17 cellular contexts compared by ENCODE assay signal in the genomic region with DNA sequence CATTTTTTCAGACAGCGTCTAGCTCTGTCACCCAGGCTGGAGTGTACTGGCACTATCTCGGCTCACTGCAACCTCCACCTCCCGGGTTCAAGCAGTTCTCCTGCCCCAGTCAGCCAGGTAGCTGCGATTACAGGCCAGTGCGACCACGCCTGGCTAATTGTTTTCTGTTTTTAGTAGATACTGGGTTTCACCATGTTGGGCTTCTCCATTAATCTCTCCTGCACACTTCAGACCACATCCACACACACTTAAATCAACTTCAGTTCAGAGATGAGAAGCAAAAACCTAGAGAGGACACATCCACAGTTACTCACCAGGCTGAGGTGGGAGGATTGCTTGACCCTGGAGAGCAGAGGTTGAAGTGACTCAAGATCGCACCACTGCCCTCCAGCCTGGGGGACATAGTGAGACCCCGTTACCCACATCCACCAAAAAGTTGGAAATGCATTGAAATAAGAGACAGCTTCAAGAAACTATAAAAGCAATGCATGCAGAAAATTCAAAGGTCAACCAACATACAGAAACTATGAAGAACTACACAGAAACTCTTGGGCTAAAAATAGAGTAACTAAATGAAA. TPM values are rescaled to one million over a fixed set of nuclear protein-coding genes. Genes with fewer than 3 reads are reported as not detected.
A peak's percentile ranks its signal among the peaks of the same experiment; 100 is the strongest.
DNase-seq lines count a peak whose midpoint lies in the region; ATAC-seq and TF ChIP-seq lines count a peak whose summit lies in the region.
"Had no signal": no experiment of that assay in that cellular context is flagged by ENCODE, and none has a peak within 500 bp of the region (broad histone marks: within the 10 kb centered on the region; RNA-seq: fewer than 3 reads in every experiment).

No MANE protein-coding gene starts in this region.

- H3K4me2 ChIP-seq in PC-3 (ENCODE audit: low read length), result no peak overlapping the region
- H3K4me2 ChIP-seq: KMS-11 had no signal

- H3K79me2 ChIP-seq in PC-3 (ENCODE audit: low read length), result peaks cover 27% of the 10 kb centered on the region

- H3F3A ChIP-seq in PC-3 (ENCODE audit: low read length, unreplicated experiment), result no peaks in the 10 kb centered on the region

- DNase-seq in T-helper 1 cell, result no peak
- peak; percentile 22 for DNase-seq in GM06990 (ENCODE audit: extremely low read depth, insufficient read length)
- DNase-seq in islet precursor cell, result peak; percentile 18
- no peak for DNase-seq in progenitor cell of endocrine pancreas (ENCODE audit: low spot score, unreplicated experiment)
- DNase-seq in PC-3, result no peak
- no peak for DNase-seq in cardiac septum (ENCODE audit: low spot score)
- DNase-seq: BE2C; CD8-positive, alpha-beta memory T cell; NCI-H1092; NCI-H2081 treated with DMSO at 0.1 percent for 48 hours; NCI-H510A had no signal

- H3K27me3 Mint-ChIP-seq in T-helper 1 cell treated with Interleukin-12 subunit alpha and Interleukin-12 subunit beta and Interleukin-4 antibody, amounts not matched to agents 30 μg/mL and 1 μg/mL, for 36 hours (ENCODE audit: low read depth), result no peaks in the 10 kb centered on the region
- H3K27me3 Mint-ChIP-seq in progenitor cell of endocrine pancreas, result no peaks in the 10 kb centered on the region

- peak overlapping the region; percentile 31 for H3K4me3 Mint-ChIP-seq in T-helper 1 cell treated with Interleukin-12 subunit alpha and Interleukin-12 subunit beta and Interleukin-4 antibody, amounts not matched to agents 30 μg/mL and 1 μg/mL, for 36 hours
- peak overlapping the region; percentile 4 for H3K4me3 Mint-ChIP-seq in progenitor cell of endocrine pancreas (ENCODE audit: low read depth)

- peaks cover 19% of the 10 kb centered on the region for H3K4me1 ChIP-seq in PC-3 (ENCODE audit: insufficient read depth, low read length)
- H3K4me1 ChIP-seq: BE2C had no signal

- H3K4me3 ChIP-seq in GM06990 (replicated peaks; ENCODE audit: low read depth, low read length), result no peak overlapping the region
- H3K4me3 ChIP-seq in PC-3 (ENCODE audit: low read length), result no peak overlapping the region

- H3K27ac ChIP-seq in PC-3 (ENCODE audit: low read length), result no peak overlapping the region
- H3K27ac ChIP-seq: 22Rv1, KMS-11 had no signal

- H3K9me3 ChIP-seq in PC-3 (ENCODE audit: low read length), result no peaks in the 10 kb centered on the region; the same call in 1 of the 2 replicates
- H3K9me3 ChIP-seq: BE2C had no signal

- H3K4me1 Mint-ChIP-seq in T-helper 1 cell treated with Interleukin-12 subunit alpha and Interleukin-12 subunit beta and Interleukin-4 antibody, amounts not matched to agents 30 μg/mL and 1 μg/mL, for 36 hours (ENCODE audit: low read depth), result peaks cover 21% of the 10 kb centered on the region
- peaks cover 27% of the 10 kb centered on the region for H3K4me1 Mint-ChIP-seq in progenitor cell of endocrine pancreas (ENCODE audit: low read depth)

- H3K36me3 ChIP-seq in GM06990 (ENCODE audit: control insufficient read depth, insufficient read depth, low read length) (no peaks in the 10 kb centered on the region), PC-3 (ENCODE audit: low read depth, low read length) (no peaks in the 10 kb centered on the region; the same call in 1 of the 2 replicates)
- H3K36me3 ChIP-seq: BE2C had no signal

- H2AFZ ChIP-seq in PC-3 (ENCODE audit: low read length), result no peak overlapping the region

- no peaks in the 10 kb centered on the region for H4K20me1 ChIP-seq in PC-3 (ENCODE audit: low read length)

- H3K27ac Mint-ChIP-seq in T-helper 1 cell treated with Interleukin-12 subunit alpha and Interleukin-12 subunit beta and Interleukin-4 antibody, amounts not matched to agents 30 μg/mL and 1 μg/mL, for 36 hours, result no peak overlapping the region
- peak overlapping the region; percentile 21 for H3K27ac Mint-ChIP-seq in progenitor cell of endocrine pancreas

- peaks cover 19% of the 10 kb centered on the region for H3K9me3 Mint-ChIP-seq in T-helper 1 cell treated with Interleukin-12 subunit alpha and Interleukin-12 subunit beta and Interleukin-4 antibody, amounts not matched to agents 30 μg/mL and 1 μg/mL, for 36 hours
- no peaks in the 10 kb centered on the region for H3K9me3 Mint-ChIP-seq in progenitor cell of endocrine pancreas (ENCODE audit: low read depth)

- TF ChIP-seq CTCF in GM06990 (IDR thresholded peaks at IDR 0.05; ENCODE audit: insufficient read depth, low read length, poor library complexity, severe bottlenecking) (no peak), progenitor cell of endocrine pancreas (IDR thresholded peaks at IDR 0.05; ENCODE audit: unreplicated experiment) (no peak), PC-3 (conservative IDR thresholded peaks at IDR 0.05; ENCODE audit: low read depth, low read length) (no peak)

- intact Hi-C loops in PC-3 (cut with micrococcal nuclease), result loop anchor here (5.0 kb wide), 1 partner anchor 55 kb away; the partner anchor contains the start of gene ZNF83
- intact Hi-C loops in cardiac septum (cut with DNase I), result no loop called here

- H3K27me3 ChIP-seq in GM06990 (replicated peaks; ENCODE audit: control insufficient read depth, insufficient read depth, low read length) (no peaks in the 10 kb centered on the region), PC-3 (ENCODE audit: low read length) (no peaks in the 10 kb centered on the region)
- H3K27me3 ChIP-seq: BE2C had no signal

- no peak overlapping the region for H3K9ac ChIP-seq in PC-3 (ENCODE audit: low read length)
- H3K9ac ChIP-seq: KMS-11 had no signal

- CTCF ChIA-PET in PC-3 (lab: Charles Lee), result no interaction called here

- no peaks in the 10 kb centered on the region for H3K9me2 ChIP-seq in PC-3 (replicated peaks; ENCODE audit: low read length)

- POLR2A ChIA-PET in PC-3 (lab: Charles Lee; ENCODE audit: unreplicated experiment), result no interaction called here

- no TSS peak for BruUV-seq in PC-3 (replicated peaks; lab: Mats Ljungman, UMichigan)

- ATAC-seq in PC-3 (no peak), HG03354 (IDR thresholded peaks at IDR 0.05; ENCODE audit: poor library complexity, severe bottlenecking, unreplicated experiment) (no peak)
- ATAC-seq: HepG2, Panc1 had no signal

- H3K36me3 Mint-ChIP-seq in T-helper 1 cell treated with Interleukin-12 subunit alpha and Interleukin-12 subunit beta and Interleukin-4 antibody, amounts not matched to agents 30 μg/mL and 1 μg/mL, for 36 hours (ENCODE audit: low read depth), result peaks cover 20% of the 10 kb centered on the region
- H3K36me3 Mint-ChIP-seq in progenitor cell of endocrine pancreas (ENCODE audit: insufficient read depth), result peaks cover 5% of the 10 kb centered on the region

RNA-seq across cellular contexts. Expression of gene ZNF611, which starts 42.3 kb away (rescaled TPM):
- total RNA-seq in progenitor cell of endocrine pancreas (42.9 and 47.3 TPM in 2 replicates), PC-3 (2014; rRNA removed) (8.4 and 12.7 TPM in 2 replicates), cardiac septum (6.8 TPM)

RNA-seq across cellular contexts. Expression of gene ZNF83, which starts 54.4 kb away (rescaled TPM):
- total RNA-seq in progenitor cell of endocrine pancreas, result 72.1 and 79.7 TPM in 2 replicates
- total RNA-seq in PC-3 (2014; rRNA removed), result 32.9 and 45.4 TPM in 2 replicates
- total RNA-seq in cardiac septum, result 16.8 TPM

Comparison
In these comparisons a context has a peak if more than half of its experiments do, and no peak if none do; other contexts are left out.
1. DNase-seq: peak in GM06990 (single experiment) and islet precursor cell (single experiment); none in T-helper 1 cell (0 of 5), progenitor cell of endocrine pancreas (single experiment), PC-3 (single experiment) and cardiac septum (single experiment).